In genomic region chrX:27917713-27918500, GRCh38 we compare ENCODE assay signal across 17 cellular contexts.
DNase-seq lines count a peak whose midpoint lies in the region; ATAC-seq, FAIRE-seq and TF ChIP-seq lines count a peak whose summit lies in the region.
"Had no signal": no experiment of that assay in that cellular context is flagged by ENCODE, and none has a peak within 500 bp of the region (broad histone marks: within the 10 kb centered on the region; RNA-seq: fewer than 3 reads in every experiment).

No MANE protein-coding gene starts in this region.

- POLR2A ChIA-PET in A549 (lab: Yijun Ruan, JAX) = no interaction called here

- H3K4me1 Mint-ChIP-seq in HFFc6 (ENCODE audit: low read depth) = peaks cover 33% of the 10 kb centered on the region; the same call in 1 of the 2 replicates

- FAIRE-seq in A549 (lab: Jason Lieb, UNC) = peak; percentile 7
- FAIRE-seq: GM19239, H54, HepG2, HTR-8/SVneo had no signal

- CTCF ChIA-PET in A549 (lab: Yijun Ruan, JAX) = interaction anchor here (0.8 to 0.9 kb wide), 2 partner anchors 8 to 17 kb away, joined by 3 read pairs; no protein-coding TSS in a partner anchor

- H3K9me3 ChIP-seq in A549 = no peaks in the 10 kb centered on the region
- H3K9me3 ChIP-seq: BLaER1 had no signal

- no peak overlapping the region for H3K4me2 ChIP-seq in A549
- H3K4me2 ChIP-seq: BLaER1, KMS-11 had no signal

- TF ChIP-seq CTCF in A549 (IDR thresholded peaks at IDR 0.05) (no peak), HFFc6 (IDR thresholded peaks at IDR 0.05) (no peak)

- no peaks in the 10 kb centered on the region for H3K9me3 Mint-ChIP-seq in HFFc6

- H3K4me3 Mint-ChIP-seq in HFFc6 = peak overlapping the region; percentile 74

- no peaks in the 10 kb centered on the region; the same call in 1 of the 2 replicates for H3K27me3 Mint-ChIP-seq in HFFc6 (ENCODE audit: insufficient read depth)

- H3K27ac Mint-ChIP-seq in HFFc6 = peak overlapping the region; percentile 65; the same call in 1 of the 2 replicates

- no peak for ATAC-seq in A549
- no peak for ATAC-seq in GM19463 (IDR thresholded peaks at IDR 0.05; ENCODE audit: unreplicated experiment)
- ATAC-seq in GM21447 (IDR thresholded peaks at IDR 0.05; ENCODE audit: unreplicated experiment) = no peak
- ATAC-seq: HCT116, HepG2 had no signal

- TF ChIP-seq EP300 in A549 (IDR thresholded peaks at IDR 0.05) = no peak

- no peaks in the 10 kb centered on the region for H3K4me1 ChIP-seq in A549
- H3K4me1 ChIP-seq: BLaER1 had no signal

- in situ Hi-C loops in SK-MEL-5 (cut with HindIII; ENCODE audit: low pct_unique_long_range_greater_than_20kb, low sequenced_read_pairs) = no loop called here

- TF ChIP-seq RAD21 in A549 (conservative IDR thresholded peaks at IDR 0.05 in 1 of 2, IDR thresholded peaks at IDR 0.05 in 1 of 2) = no peak

- no peak overlapping the region for H3K4me3 ChIP-seq in A549
- H3K4me3 ChIP-seq: BLaER1, GM23248 had no signal

- H3K36me3 Mint-ChIP-seq in HFFc6 (ENCODE audit: low read depth) = no peaks in the 10 kb centered on the region

- TF ChIP-seq POLR2A in A549 (IDR thresholded peaks at IDR 0.05; ENCODE audit: low read length) = no peak

- no peak overlapping the region for H3K27ac ChIP-seq in A549
- H3K27ac ChIP-seq: 22Rv1, BLaER1, GM23248, KMS-11 had no signal

- DNase-seq in A549 (ENCODE audit: low read depth in 1 of 2, low spot score in 1 of 2) (no peak), HFFc6 (no peak), SK-MEL-5 (ENCODE audit: low read depth, low spot score) (peak; percentile 87), foreskin melanocyte (peak; percentile 60), NCI-H1048 (lab: John Stamatoyannopoulos, UW) (no peak)
- DNase-seq: GF-D8, GM23248 had no signal

- 42% methylated on average over 6 of the region's 6 CpGs for WGBS in A549 (ENCODE audit: missing lambda C conversion rate)

TF ChIP-seq in A549, 52 proteins besides CTCF, POLR2A, EP300 and RAD21:
- TF ChIP-seq, protein P1, sequence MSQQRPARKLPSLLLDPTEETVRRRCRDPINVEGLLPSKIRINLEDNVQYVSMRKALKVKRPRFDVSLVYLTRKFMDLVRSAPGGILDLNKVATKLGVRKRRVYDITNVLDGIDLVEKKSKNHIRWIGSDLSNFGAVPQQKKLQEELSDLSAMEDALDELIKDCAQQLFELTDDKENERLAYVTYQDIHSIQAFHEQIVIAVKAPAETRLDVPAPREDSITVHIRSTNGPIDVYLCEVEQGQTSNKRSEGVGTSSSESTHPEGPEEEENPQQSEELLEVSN (IDR thresholded peaks at IDR 0.05; ENCODE audit: borderline replicate concordance, low read depth) = no peak
- TF ChIP-seq CBX2 (IDR thresholded peaks at IDR 0.05; ENCODE audit: borderline replicate concordance, low read depth) = no peak
- no peak for TF ChIP-seq ZSCAN20 (CRISPR knock-in tag; IDR thresholded peaks at IDR 0.05)
- no peak for TF ChIP-seq BCL3 (IDR thresholded peaks at IDR 0.05)
- no peak for TF ChIP-seq HEYL (CRISPR knock-in tag; IDR thresholded peaks at IDR 0.05)
- no peak for TF ChIP-seq EHF (CRISPR knock-in tag; IDR thresholded peaks at IDR 0.05)
- no peak for TF ChIP-seq ZC3H11A (IDR thresholded peaks at IDR 0.05)
- no peak for TF ChIP-seq FOXS1 (CRISPR knock-in tag; IDR thresholded peaks at IDR 0.05)
- TF ChIP-seq CBX8 (IDR thresholded peaks at IDR 0.05) = no peak
- no peak for TF ChIP-seq RFX5 (IDR thresholded peaks at IDR 0.05)
- no peak for TF ChIP-seq MAZ (IDR thresholded peaks at IDR 0.05; ENCODE audit: borderline replicate concordance, low read depth, low read length)
- TF ChIP-seq SREBF2 (IDR thresholded peaks at IDR 0.05) = no peak
- TF ChIP-seq JUNB (IDR thresholded peaks at IDR 0.05) = no peak
- no peak for TF ChIP-seq RCOR1 (IDR thresholded peaks at IDR 0.05; ENCODE audit: low read depth, low read length)
- TF ChIP-seq SMC3 (IDR thresholded peaks at IDR 0.05) = no peak
- no peak for TF ChIP-seq MAX (IDR thresholded peaks at IDR 0.05)
- TF ChIP-seq NPAS2 (CRISPR knock-in tag; IDR thresholded peaks at IDR 0.05; ENCODE audit: borderline replicate concordance) = no peak
- no peak for TF ChIP-seq KDM5A (IDR thresholded peaks at IDR 0.05)
- TF ChIP-seq TP53 (CRISPR knock-in tag; IDR thresholded peaks at IDR 0.05) = no peak
- TF ChIP-seq, protein P2, sequence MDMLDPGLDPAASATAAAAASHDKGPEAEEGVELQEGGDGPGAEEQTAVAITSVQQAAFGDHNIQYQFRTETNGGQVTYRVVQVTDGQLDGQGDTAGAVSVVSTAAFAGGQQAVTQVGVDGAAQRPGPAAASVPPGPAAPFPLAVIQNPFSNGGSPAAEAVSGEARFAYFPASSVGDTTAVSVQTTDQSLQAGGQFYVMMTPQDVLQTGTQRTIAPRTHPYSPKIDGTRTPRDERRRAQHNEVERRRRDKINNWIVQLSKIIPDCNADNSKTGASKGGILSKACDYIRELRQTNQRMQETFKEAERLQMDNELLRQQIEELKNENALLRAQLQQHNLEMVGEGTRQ (IDR thresholded peaks at IDR 0.05) = no peak

Comparison
In these comparisons a context has a peak if more than half of its experiments do, and no peak if none do; other contexts are left out.
1. DNase-seq: peak in SK-MEL-5 (single experiment) and foreskin melanocyte (single experiment); none in A549 (0 of 2), HFFc6 (single experiment) and NCI-H1048 (single experiment).